2 cellular contexts compared by ENCODE assay signal in genomic region chr1:11594222-11594621, GRCh38.
TF ChIP-seq lines count a peak whose summit lies in the region.

No MANE protein-coding gene starts in this region.

TF ChIP-seq in IMR-90, 13 proteins besides CTCF, POLR2A, EP300 and RAD21:
- TF ChIP-seq MXI1 (IDR thresholded peaks at IDR 0.05; ENCODE audit: borderline replicate concordance, low read depth, low read length), result no peak
- TF ChIP-seq RFX5 (IDR thresholded peaks at IDR 0.05; ENCODE audit: low read depth, low read length), result no peak
- no peak for TF ChIP-seq MAFK (IDR thresholded peaks at IDR 0.05; ENCODE audit: low read depth, low read length)
- TF ChIP-seq FOS (IDR thresholded peaks at IDR 0.05; ENCODE audit: low read depth, low read length), result no peak
- no peak for TF ChIP-seq USF2 (IDR thresholded peaks at IDR 0.05; ENCODE audit: low read depth, low read length)
- no peak for TF ChIP-seq NFE2L2 (IDR thresholded peaks at IDR 0.05; ENCODE audit: low read depth, low read length)
- no peak for TF ChIP-seq RCOR1 (IDR thresholded peaks at IDR 0.05; ENCODE audit: insufficient replicate concordance, low read length)
- TF ChIP-seq ELK1 (IDR thresholded peaks at IDR 0.05; ENCODE audit: borderline replicate concordance, low read depth, low read length), result no peak

TF ChIP-seq in H1, 55 proteins besides CTCF, POLR2A, EP300 and RAD21:
- no peak for TF ChIP-seq EZH2 (IDR thresholded peaks at IDR 0.05; ENCODE audit: low read depth, low read length, severe bottlenecking)
- no peak for TF ChIP-seq BRCA1 (IDR thresholded peaks at IDR 0.05; ENCODE audit: low read depth, low read length)
- TF ChIP-seq RNF2 (IDR thresholded peaks at IDR 0.05; ENCODE audit: borderline replicate concordance, low read depth, low read length, missing control alignments, poor library complexity, severe bottlenecking), result no peak
- TF ChIP-seq CEBPB (IDR thresholded peaks at IDR 0.05; ENCODE audit: low read depth, low read length), result peak; percentile 84
- TF ChIP-seq HDAC2 (IDR thresholded peaks at IDR 0.05; ENCODE audit: borderline replicate concordance in 1 of 2, low read depth in 2 of 2, low read length in 2 of 2), result no peak
- 0 out of 4 replicates have a peak, but pooled peaks of 1 of the 2 experiments have one; percentile 54 for TF ChIP-seq SIN3A (conservative IDR thresholded peaks at IDR 0.05 in 1 of 2, IDR thresholded peaks at IDR 0.05 in 1 of 2; ENCODE audit: low read depth in 1 of 2, low read length in 2 of 2)
- TF ChIP-seq BCL11A (IDR thresholded peaks at IDR 0.05; ENCODE audit: low read depth in 2 of 2, low read length in 2 of 2), result no peak
- TF ChIP-seq TEAD4 (IDR thresholded peaks at IDR 0.05; ENCODE audit: low read depth, low read length), result peak; percentile 99
- TF ChIP-seq SP1 (IDR thresholded peaks at IDR 0.05; ENCODE audit: low read depth, low read length), result peak; percentile 64; the same call in 1 of the 2 replicates
- no peak for TF ChIP-seq SIRT6 (IDR thresholded peaks at IDR 0.05; ENCODE audit: low read length)
- no peak for TF ChIP-seq SAP30 (IDR thresholded peaks at IDR 0.05; ENCODE audit: insufficient read depth, insufficient replicate concordance, low read length)
- no peak for TF ChIP-seq RFX5 (IDR thresholded peaks at IDR 0.05; ENCODE audit: borderline replicate concordance, low read depth, low read length)
- no peak for TF ChIP-seq RXRA (IDR thresholded peaks at IDR 0.05; ENCODE audit: insufficient read depth, low read depth, low read length)
- peak; percentile 59; the same call in 1 of the 2 replicates for TF ChIP-seq TAF1 (IDR thresholded peaks at IDR 0.05; ENCODE audit: low read depth, low read length)
- TF ChIP-seq CBX8 (IDR thresholded peaks at IDR 0.05; ENCODE audit: borderline replicate concordance, low read depth, low read length), result no peak
- TF ChIP-seq GTF2F1 (IDR thresholded peaks at IDR 0.05; ENCODE audit: borderline replicate concordance, low read depth, low read length), result no peak; the same call in 1 of the 2 replicates
- TF ChIP-seq MAX (IDR thresholded peaks at IDR 0.05), result no peak
- TF ChIP-seq GABPA (IDR thresholded peaks at IDR 0.05; ENCODE audit: borderline replicate concordance, insufficient read depth, low read length), result no peak
- no peak for TF ChIP-seq SUZ12 (IDR thresholded peaks at IDR 0.05; ENCODE audit: low read length)
- TF ChIP-seq JUN (IDR thresholded peaks at IDR 0.05; ENCODE audit: low read depth, low read length), result no peak
- TF ChIP-seq FOSL1 (IDR thresholded peaks at IDR 0.05; ENCODE audit: insufficient read depth, low read depth, low read length), result no peak
- TF ChIP-seq TBP (IDR thresholded peaks at IDR 0.05; ENCODE audit: low read depth, low read length), result no peak
- no peak for TF ChIP-seq NRF1 (IDR thresholded peaks at IDR 0.05; ENCODE audit: low read depth, low read length)
- TF ChIP-seq RBBP5 (IDR thresholded peaks at IDR 0.05; ENCODE audit: borderline replicate concordance, low read depth, low read length), result no peak
- TF ChIP-seq TCF12 (IDR thresholded peaks at IDR 0.05; ENCODE audit: low read depth, low read length), result no peak
- no peak for TF ChIP-seq MAFK (IDR thresholded peaks at IDR 0.05; ENCODE audit: low read depth, low read length)
- peak; percentile 40 for TF ChIP-seq ASH2L (IDR thresholded peaks at IDR 0.05; ENCODE audit: low read length)
- no peak for TF ChIP-seq CBX5 (IDR thresholded peaks at IDR 0.05; ENCODE audit: low read depth, low read length)
- TF ChIP-seq YY1 (IDR thresholded peaks at IDR 0.05; ENCODE audit: low read depth, low read length), result 0 out of 2 replicates have a peak, but pooled peaks have one; percentile 50
- no peak for TF ChIP-seq SRF (IDR thresholded peaks at IDR 0.05; ENCODE audit: low read depth, low read length)
- TF ChIP-seq HDAC6 (IDR thresholded peaks at IDR 0.05; ENCODE audit: low read depth, low read length), result no peak
- peak; percentile 22 for TF ChIP-seq NANOG (IDR thresholded peaks at IDR 0.05; ENCODE audit: insufficient read depth, low read depth, low read length, poor library complexity, severe bottlenecking)
- TF ChIP-seq SP4 (IDR thresholded peaks at IDR 0.05; ENCODE audit: low read length), result no peak
